Comparison of ENCODE assay signal across 8 cellular contexts in genomic region chr18:77132369-77133050, GRCh38. TPM values are rescaled to one million over a fixed set of nuclear protein-coding genes. Genes with fewer than 3 reads are reported as not detected.
DNase-seq lines count a peak whose midpoint lies in the region; ATAC-seq and TF ChIP-seq lines count a peak whose summit lies in the region.

MBP (minus strand) TSS chr18:77132783; CDS start chr18:77105261, 27,522 bp downstream.

- no peak for TF ChIP-seq CTCF in sigmoid colon (IDR thresholded peaks at IDR 0.05)

- H3K36me3 Mint-ChIP-seq in activated naive CD4-positive, alpha-beta T cell treated with anti-CD3 and anti-CD28 coated beads, Interleukin-2, amount 50 U/mL, for 72 hours, result peaks cover 28 to 29% of the 10 kb centered on the region in 2 donors

- no peaks in the 10 kb centered on the region for H3K27me3 ChIP-seq in BLaER1 treated with 17β-estradiol and CSF1 and Interleukin-3, amounts not matched to agents 10 nM and 100 nM
- H3K27me3 ChIP-seq in sigmoid colon (peaks cover 16 to 50% (median 24%) of the 10 kb centered on the region in 3 donors), MG63 (no peaks in the 10 kb centered on the region)

- peak within 1 kb of the TSS; percentile 88 to 99 (median 96) for H3K4me2 ChIP-seq in BLaER1 treated with 17β-estradiol and CSF1 and Interleukin-3, amounts not matched to agents 10 nM and 100 nM

- TF ChIP-seq POLR2A in sigmoid colon (IDR thresholded peaks at IDR 0.05), result peak in 1 of 2 donors; percentile 8

- H4K20me1 ChIP-seq in BLaER1 treated with 17β-estradiol and CSF1 and Interleukin-3, amounts not matched to agents 10 nM and 100 nM, result peaks cover 0 to 6% (median 0%) of the 10 kb centered on the region in 11 experiments; a peak in 3 of 22 replicates

- peak; percentile 89 for DNase-seq in RPMI8226
- peak; percentile 68 to 77 for DNase-seq in activated naive CD4-positive, alpha-beta T cell treated with anti-CD3 and anti-CD28 coated beads, Interleukin-2, amount 50 U/mL, for 72 hours (ENCODE audit: low spot score in 2 of 2)
- peak; percentile 83 for DNase-seq in left ventricle myocardium superior
- peak; percentile 82 for DNase-seq in sigmoid colon
- DNase-seq in MG63, result no peak

- peak within 1 kb of the TSS; percentile 90 to 98 (median 96) for H3K4me3 ChIP-seq in BLaER1 treated with 17β-estradiol and CSF1 and Interleukin-3, amounts not matched to agents 10 nM and 100 nM
- peak within 1 kb of the TSS; percentile 51 to 75 (median 59) for H3K4me3 ChIP-seq in sigmoid colon
- no peak within 1 kb of the TSS for H3K4me3 ChIP-seq in MG63

- peaks cover 0 to 5% (median 0%) of the 10 kb centered on the region in 11 experiments; a peak in 1 of 22 replicates for H3K9me3 ChIP-seq in BLaER1 treated with 17β-estradiol and CSF1 and Interleukin-3, amounts not matched to agents 10 nM and 100 nM (replicated peaks in 1 of 11)
- H3K9me3 ChIP-seq in sigmoid colon (no peaks in the 10 kb centered on the region), MG63 (no peaks in the 10 kb centered on the region)

- H3K9me3 Mint-ChIP-seq in activated naive CD4-positive, alpha-beta T cell treated with anti-CD3 and anti-CD28 coated beads, Interleukin-2, amount 50 U/mL, for 72 hours, result no peaks in the 10 kb centered on the region

- H3K4me1 ChIP-seq in BLaER1 treated with 17β-estradiol and CSF1 and Interleukin-3, amounts not matched to agents 10 nM and 100 nM, result peaks cover 58 to 78% (median 71%) of the 10 kb centered on the region in 10 experiments
- H3K4me1 ChIP-seq in sigmoid colon, result peaks cover 0 to 51% (median 41%) of the 10 kb centered on the region in 4 donors

- WGBS in sigmoid colon, 2 donors, result 1% methylated on average over 88 of the region's 88 CpGs

- H3K27ac ChIP-seq in BLaER1 treated with 17β-estradiol and CSF1 and Interleukin-3, amounts not matched to agents 10 nM and 100 nM, result peak within 1 kb of the TSS; percentile 97 to 100 (median 99)
- peak within 1 kb of the TSS; percentile 78 to 90 (median 86) for H3K27ac ChIP-seq in sigmoid colon

- intact Hi-C loops in left ventricle myocardium superior (cut with micrococcal nuclease) (no loop called here), sigmoid colon (cut with DNase I) (no loop called here)

- H3K9ac ChIP-seq in BLaER1 treated with 17β-estradiol and CSF1 and Interleukin-3, amounts not matched to agents 10 nM and 100 nM, result peak within 1 kb of the TSS; percentile 98 to 100 (median 99)

- TF ChIP-seq EP300 in sigmoid colon (IDR thresholded peaks at IDR 0.05), result no peak

- peak within 1 kb of the TSS in 1 of 2 donors; percentile 96 for H3K27ac Mint-ChIP-seq in activated naive CD4-positive, alpha-beta T cell treated with anti-CD3 and anti-CD28 coated beads, Interleukin-2, amount 50 U/mL, for 72 hours

- peak; percentile 67 for ATAC-seq in GM19328 (IDR thresholded peaks at IDR 0.05; ENCODE audit: unreplicated experiment)
- peak; percentile 47 for ATAC-seq in HG03457 (IDR thresholded peaks at IDR 0.05; ENCODE audit: unreplicated experiment)
- ATAC-seq in activated naive CD4-positive, alpha-beta T cell treated with anti-CD3 and anti-CD28 coated beads, Interleukin-2, amount 50 U/mL, for 72 hours, result peak; percentile 53 to 69
- ATAC-seq in left ventricle myocardium superior, result peak; percentile 74

- H3K36me3 ChIP-seq in BLaER1 treated with 17β-estradiol and CSF1 and Interleukin-3, amounts not matched to agents 10 nM and 100 nM, result peaks cover 0 to 20% (median 15%) of the 10 kb centered on the region in 11 experiments; a peak in 17 of 22 replicates
- H3K36me3 ChIP-seq in sigmoid colon, result no peaks in the 10 kb centered on the region
- H3K36me3 ChIP-seq in MG63, result no peaks in the 10 kb centered on the region

RNA-seq across cellular contexts. Expression of gene MBP, which starts in this region (rescaled TPM):
- total RNA-seq in activated naive CD4-positive, alpha-beta T cell treated with anti-CD3 and anti-CD28 coated beads, Interleukin-2, amount 50 U/mL, for 72 hours, result 10 to 100 TPM; 52.2 to 60.0 TPM
- total RNA-seq in left ventricle myocardium superior (32.7 TPM), sigmoid colon (10 to 100 TPM; 24.0 to 30.7 (median 27.4) TPM)
- 10 to 100 TPM; 18.3 to 22.2 (median 20.6) TPM for polyA plus RNA-seq in sigmoid colon
- total RNA-seq in MG63 (2014; rRNA removed; shearing (Covaris generic); ENCODE audit: low replicate concordance), result not detected in 2 replicates

Comparison
In these comparisons a context has a peak if more than half of its experiments do, and no peak if none do; other contexts are left out.
1. RNA of gene MBP (total RNA-seq): 52.2 to 60.0 TPM in activated naive CD4-positive, alpha-beta T cell treated with anti-CD3 and anti-CD28 coated beads, Interleukin-2, amount 50 U/mL, for 72 hours, 32.7 TPM in left ventricle myocardium superior (single experiment) and 24.0 to 30.7 TPM in sigmoid colon; not detected in MG63; every median in the first group is over 10 times any median in the second.
2. Peak in every context shown above with its lines, with median percentiles within 50 percentile points of each other: ATAC-seq.